Comparison of ENCODE assay signal across 8 cellular contexts in the genomic region with DNA sequence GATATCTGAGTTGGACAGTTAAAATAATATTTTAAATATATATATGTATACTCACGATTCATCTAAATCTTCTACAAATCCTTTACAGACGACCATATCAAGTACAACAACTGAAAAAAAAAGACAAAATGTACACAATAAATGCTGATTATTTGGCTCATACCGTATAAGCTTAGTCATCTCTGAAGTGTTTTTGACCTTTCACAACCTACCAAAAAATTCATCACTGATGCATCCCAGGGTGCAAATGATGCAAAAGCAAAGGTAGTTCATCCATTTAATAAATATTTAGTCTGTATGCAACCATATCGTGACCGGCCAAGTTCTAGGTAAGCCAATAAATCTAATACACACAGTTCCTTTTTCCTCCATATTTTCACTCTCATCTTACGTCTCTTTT. TPM values are rescaled to one million over a fixed set of nuclear protein-coding genes. Genes with fewer than 3 reads are reported as not detected.
A peak's percentile ranks its signal among the peaks of the same experiment; 100 is the strongest.
DNase-seq lines count a peak whose midpoint lies in the region; ATAC-seq, FAIRE-seq and TF ChIP-seq lines count a peak whose summit lies in the region.

No MANE protein-coding gene starts in this region.

- peaks cover 31% of the 10 kb centered on the region for H3K4me1 Mint-ChIP-seq in T-helper 2 cell treated with Interferon-gamma antibody and Interleukin-4, amounts not matched to agents 5 μg/mL and 100 μg/mL, for 36 hours (ENCODE audit: low read depth)
- peaks cover 6% of the 10 kb centered on the region for H3K4me1 Mint-ChIP-seq in glutamatergic neuron (ENCODE audit: low read depth, unreplicated experiment)

- no peak for ATAC-seq in GM18858 (IDR thresholded peaks at IDR 0.05; ENCODE audit: unreplicated experiment)

- no peaks in the 10 kb centered on the region for H3K9me3 Mint-ChIP-seq in T-helper 2 cell treated with Interferon-gamma antibody and Interleukin-4, amounts not matched to agents 5 μg/mL and 100 μg/mL, for 36 hours
- H3K9me3 Mint-ChIP-seq in glutamatergic neuron (ENCODE audit: unreplicated experiment): no peaks in the 10 kb centered on the region

- no peak overlapping the region for H3K27ac ChIP-seq in small intestine (ENCODE audit: low read depth in 1 of 2, low read length in 1 of 2)

- peaks cover 18% of the 10 kb centered on the region for H3K36me3 ChIP-seq in H7 (replicated peaks; ENCODE audit: control insufficient read depth, insufficient read depth, low read length)
- peaks cover 0 to 4% of the 10 kb centered on the region in 2 donors for H3K36me3 ChIP-seq in small intestine (ENCODE audit: control insufficient read depth in 2 of 2, insufficient read depth in 2 of 2, low read length in 2 of 2)

- DNase-seq in H7 (no peak), glutamatergic neuron (no peak), small intestine (no peak), middle frontal gyrus (ENCODE audit: extremely low spot score, low spot score) (no peak), HT-29 (ENCODE audit: low spot score) (no peak), 8988T (no peak)
- no peak for DNase-seq in T-helper 2 cell treated with Interferon-gamma antibody and Interleukin-4, amounts not matched to agents 5 μg/mL and 100 μg/mL, for 36 hours (ENCODE audit: low spot score)

- H3K4me3 ChIP-seq in H7 (ENCODE audit: insufficient read depth, low read depth, low read length): peak overlapping the region; percentile 88
- H3K4me3 ChIP-seq in small intestine (ENCODE audit: low read depth in 1 of 2, low read length in 2 of 2): peak overlapping the region in 1 of 2 donors; percentile 80

- H3K36me3 Mint-ChIP-seq in T-helper 2 cell treated with Interferon-gamma antibody and Interleukin-4, amounts not matched to agents 5 μg/mL and 100 μg/mL, for 36 hours (ENCODE audit: low read depth): peaks cover 36% of the 10 kb centered on the region
- no peaks in the 10 kb centered on the region for H3K36me3 Mint-ChIP-seq in glutamatergic neuron (ENCODE audit: unreplicated experiment)

- peak; percentile 53 for FAIRE-seq in small intestine (lab: Jason Lieb, UNC)

- no peak for TF ChIP-seq CTCF in glutamatergic neuron (IDR thresholded peaks at IDR 0.05; ENCODE audit: partially characterized antibody, unreplicated experiment)

- H3K4me3 Mint-ChIP-seq in T-helper 2 cell treated with Interferon-gamma antibody and Interleukin-4, amounts not matched to agents 5 μg/mL and 100 μg/mL, for 36 hours: peak overlapping the region; percentile 91
- H3K4me3 Mint-ChIP-seq in glutamatergic neuron (ENCODE audit: unreplicated experiment): peak overlapping the region; percentile 93

- H3K27me3 Mint-ChIP-seq in T-helper 2 cell treated with Interferon-gamma antibody and Interleukin-4, amounts not matched to agents 5 μg/mL and 100 μg/mL, for 36 hours (ENCODE audit: low read depth): no peaks in the 10 kb centered on the region
- peaks cover 3% of the 10 kb centered on the region for H3K27me3 Mint-ChIP-seq in glutamatergic neuron (ENCODE audit: unreplicated experiment)

- WGBS in small intestine, 3 donors: 14 to 20% (median 16%) methylated on average over 6 of the region's 6 CpGs

- H3K27ac Mint-ChIP-seq in T-helper 2 cell treated with Interferon-gamma antibody and Interleukin-4, amounts not matched to agents 5 μg/mL and 100 μg/mL, for 36 hours: peak overlapping the region; percentile 93
- H3K27ac Mint-ChIP-seq in glutamatergic neuron (ENCODE audit: unreplicated experiment): no peak overlapping the region

- H3K4me1 ChIP-seq in small intestine (ENCODE audit: control insufficient read depth in 2 of 2, insufficient read depth in 1 of 2, low read depth in 1 of 2, low read length in 1 of 2): peaks cover 2 to 10% of the 10 kb centered on the region in 2 donors

- no peaks in the 10 kb centered on the region for H3K9me3 ChIP-seq in small intestine (ENCODE audit: control insufficient read depth, low read depth)

- H3K27me3 ChIP-seq in H7 (ENCODE audit: control insufficient read depth, insufficient read depth, low read length) (no peaks in the 10 kb centered on the region), small intestine (ENCODE audit: control insufficient read depth in 2 of 2, insufficient read depth in 2 of 2, low read length in 2 of 2) (no peaks in the 10 kb centered on the region)

RNA-seq across cellular contexts. Expression of gene TMX3, which starts 1.1 kb away (rescaled TPM):
- 18.6 and 26.9 TPM in 2 replicates for total RNA-seq in H7 (2014; rRNA removed; shearing (Covaris generic))
- total RNA-seq in glutamatergic neuron (ENCODE audit: unreplicated experiment): 68.6 TPM
- polyA plus RNA-seq in small intestine: 10 to 100 TPM; 14.5 to 45.4 (median 22.2) TPM
- 6.7 and 16.2 TPM in 2 replicates for total RNA-seq in HT-29 (2014; rRNA removed; shearing (Covaris generic))
